Comparison of ENCODE assay signal across 25 cellular contexts in genomic region chr17:72619976-72620650, GRCh38.
"Had no signal": no experiment of that assay in that cellular context is flagged by ENCODE, and none has a peak within 500 bp of the region (broad histone marks: within the 10 kb centered on the region; RNA-seq: fewer than 3 reads in every experiment).

No MANE protein-coding gene starts in this region.

- H3K4me1 ChIP-seq: psoas muscle had no signal

- H3K27me3 ChIP-seq: foreskin keratinocyte, ovary, vagina had no signal

- H3K4me3 ChIP-seq: ovary, psoas muscle, thoracic aorta, vagina had no signal

- H3K27ac ChIP-seq: foreskin keratinocyte, ovary, psoas muscle, thoracic aorta, vagina had no signal

- FAIRE-seq: islet of Langerhans had no signal

- H3K36me3 Mint-ChIP-seq: activated naive CD4-positive, alpha-beta T cell treated with anti-CD3 and anti-CD28 coated beads, Interleukin-2, amount 50 U/mL, for 24 hours had no signal

- DNase-seq: activated CD4-positive, alpha-beta memory T cell treated with anti-CD3 and anti-CD28 coated beads, Interleukin-2, amount 10 ng/mL, durations not matched to agents 7 days and 5 days; activated CD4-positive, alpha-beta T cell treated with anti-CD3 and anti-CD28 coated beads for 1 hour; activated CD4-positive, alpha-beta T cell treated with anti-CD3 and anti-CD28 coated beads, Interleukin-2, amount 10 ng/mL, durations not matched to agents 7 days and 5 days; activated CD8-positive, alpha-beta memory T cell treated with anti-CD3 and anti-CD28 coated beads, Interleukin-2, amount 50 U/mL, for 48 hours; activated gamma-delta T cell treated with Interleukin-2 at 50 U/mL for 16 hours; activated naive CD8-positive, alpha-beta T cell treated with anti-CD3 and anti-CD28 coated beads, Interleukin-2, amount 50 U/mL, for 24 hours; activated T-cell treated with anti-CD3 and anti-CD28 coated beads, Interleukin-2, amount 50 U/mL, for 24 hours; amygdala; cortex of kidney; foreskin keratinocyte; left ventricle myocardium superior; nephron progenitor cell; ovary; psoas muscle; stimulated activated CD4-positive, alpha-beta T cell treated with anti-CD3 and anti-CD28 coated beads, Interleukin-15, amount 100 ng/mL, for 24 hours; stimulated activated CD4-positive, alpha-beta T cell treated with anti-CD3 and anti-CD28 coated beads, Interleukin-2, amount 100 ng/mL, for 24 hours; stimulated activated naive CD4-positive, alpha-beta T cell treated with Interleukin-2 at 50 U/mL for 16 hours; T1000; trophoblast cell had no signal

- H3K9me3 Mint-ChIP-seq: activated CD4-positive, alpha-beta memory T cell treated with anti-CD3 and anti-CD28 coated beads, Interleukin-2, amount 10 ng/mL, durations not matched to agents 7 days and 5 days; activated naive CD4-positive, alpha-beta T cell treated with anti-CD3 and anti-CD28 coated beads, Interleukin-2, amount 50 U/mL, for 24 hours; activated T-cell treated with anti-CD3 and anti-CD28 coated beads, Interleukin-2, amount 50 U/mL, for 24 hours had no signal

- H3K4me3 Mint-ChIP-seq: activated CD4-positive, alpha-beta memory T cell treated with anti-CD3 and anti-CD28 coated beads, Interleukin-2, amount 10 ng/mL, durations not matched to agents 7 days and 5 days; activated CD4-positive, alpha-beta T cell treated with anti-CD3 and anti-CD28 coated beads, Interleukin-2, amount 10 ng/mL, durations not matched to agents 7 days and 5 days; activated naive CD4-positive, alpha-beta T cell treated with anti-CD3 and anti-CD28 coated beads, Interleukin-2, amount 50 U/mL, for 24 hours; activated naive CD8-positive, alpha-beta T cell treated with anti-CD3 and anti-CD28 coated beads, Interleukin-2, amount 50 U/mL, for 24 hours; activated T-cell treated with anti-CD3 and anti-CD28 coated beads, Interleukin-2, amount 50 U/mL, for 24 hours; nephron progenitor cell; T-helper 1 cell treated with Interleukin-12 subunit alpha and Interleukin-12 subunit beta and Interleukin-4 antibody, amounts not matched to agents 30 μg/mL and 1 μg/mL, for 36 hours had no signal

- ATAC-seq: activated naive CD8-positive, alpha-beta T cell treated with anti-CD3 and anti-CD28 coated beads, Interleukin-2, amount 50 U/mL, for 24 hours; esophagus mucosa; foreskin keratinocyte; left ventricle myocardium superior; psoas muscle had no signal

- H3K27ac Mint-ChIP-seq: activated CD4-positive, alpha-beta memory T cell treated with anti-CD3 and anti-CD28 coated beads, Interleukin-2, amount 10 ng/mL, durations not matched to agents 7 days and 5 days; activated CD4-positive, alpha-beta T cell treated with anti-CD3 and anti-CD28 coated beads, Interleukin-2, amount 10 ng/mL, durations not matched to agents 7 days and 5 days; activated naive CD4-positive, alpha-beta T cell treated with anti-CD3 and anti-CD28 coated beads, Interleukin-2, amount 50 U/mL, for 24 hours; activated naive CD8-positive, alpha-beta T cell treated with anti-CD3 and anti-CD28 coated beads, Interleukin-2, amount 50 U/mL, for 24 hours; activated T-cell treated with anti-CD3 and anti-CD28 coated beads, Interleukin-2, amount 50 U/mL, for 24 hours; nephron progenitor cell; T-helper 1 cell treated with Interleukin-12 subunit alpha and Interleukin-12 subunit beta and Interleukin-4 antibody, amounts not matched to agents 30 μg/mL and 1 μg/mL, for 36 hours had no signal

- H3K9me3 ChIP-seq: ovary, psoas muscle, thoracic aorta, vagina had no signal

- H3K36me3 ChIP-seq: ovary, thoracic aorta, vagina had no signal
